In the genomic region with DNA sequence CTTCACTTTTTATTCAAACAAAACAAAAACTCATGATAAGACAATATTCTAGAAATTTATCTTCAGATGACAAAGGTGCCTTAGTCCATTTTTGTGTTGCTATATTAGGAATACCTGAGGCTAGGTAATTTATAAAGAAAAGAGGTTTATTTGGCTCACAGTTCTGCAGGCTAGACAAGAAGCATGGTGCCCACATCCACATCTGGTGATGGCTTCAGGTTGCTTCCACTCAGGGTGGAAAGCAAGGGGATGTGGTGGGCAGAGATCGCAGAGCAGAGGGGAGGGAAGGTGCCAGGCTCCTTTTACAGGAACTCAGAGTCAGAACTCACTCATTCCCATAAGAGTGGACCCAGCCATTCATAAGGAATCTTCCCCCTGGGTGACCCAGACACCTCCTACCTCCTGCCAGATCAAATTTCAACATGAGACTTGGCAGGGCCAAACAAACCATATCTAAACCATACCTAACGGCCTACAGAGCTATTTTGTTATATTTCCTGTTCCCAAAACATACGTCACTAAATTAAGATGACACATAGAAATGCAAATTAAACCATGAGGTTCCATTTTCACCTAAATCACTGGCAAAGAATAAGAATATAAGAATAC, we compare ENCODE assay signal across 23 cellular contexts.
DNase-seq lines count a peak whose midpoint lies in the region; ATAC-seq and TF ChIP-seq lines count a peak whose summit lies in the region.
"Had no signal": no experiment of that assay in that cellular context is flagged by ENCODE, and none has a peak within 500 bp of the region (broad histone marks: within the 10 kb centered on the region; RNA-seq: fewer than 3 reads in every experiment).

No MANE protein-coding gene starts in this region.

- intact Hi-C loops in posterior cingulate gyrus (cut with DNase I): no loop called here

- H3K9ac ChIP-seq in iPS-20b (ENCODE audit: low read depth, low read length) (no peak overlapping the region), MM.1S (ENCODE audit: low read length) (no peak overlapping the region)

- no peaks in the 10 kb centered on the region for H3K9me2 ChIP-seq in MM.1S (replicated peaks; ENCODE audit: insufficient read depth, low read length)

- no peak overlapping the region for H3K4me2 ChIP-seq in MM.1S (ENCODE audit: low read depth, low read length)
- H3K4me2 ChIP-seq: smooth muscle cell had no signal

- peaks cover 97% of the 10 kb centered on the region for H3K79me2 ChIP-seq in MM.1S (ENCODE audit: low read length)

- ATAC-seq in GM18519 (IDR thresholded peaks at IDR 0.05; ENCODE audit: low FRiP score, unreplicated experiment) (no peak), GM21360 (IDR thresholded peaks at IDR 0.05; ENCODE audit: unreplicated experiment) (no peak)
- ATAC-seq: activated CD8-positive, alpha-beta T cell treated with anti-CD3 and anti-CD28 coated beads for 36 hours; activated naive CD4-positive, alpha-beta T cell treated with anti-CD3 and anti-CD28 coated beads, Interleukin-2, amount 50 U/mL, for 72 hours; lower lobe of right lung had no signal

- no peaks in the 10 kb centered on the region for H3K9me3 ChIP-seq in iPS-20b (ENCODE audit: insufficient read depth, low read depth, low read length)
- H3K9me3 ChIP-seq in MM.1S (replicated peaks; ENCODE audit: insufficient read depth, low read length): no peaks in the 10 kb centered on the region
- H3K9me3 ChIP-seq: lower lobe of right lung, ovary, tibial nerve had no signal

- H3F3A ChIP-seq in MM.1S (ENCODE audit: insufficient read depth, low read length): no peaks in the 10 kb centered on the region

- H3K4me1 ChIP-seq in iPS-20b (ENCODE audit: insufficient read depth, low read length): peaks cover 22% of the 10 kb centered on the region; the same call in 1 of the 2 replicates
- H3K4me1 ChIP-seq in MM.1S (ENCODE audit: low read length): no peaks in the 10 kb centered on the region

- H3K4me3 ChIP-seq in brain microvascular endothelial cell (ENCODE audit: low read depth, low read length): no peak overlapping the region
- 0 out of 2 replicates have a peak overlapping the region, but pooled peaks have one; percentile 6 for H3K4me3 ChIP-seq in iPS-20b (ENCODE audit: low read length)
- no peak overlapping the region for H3K4me3 ChIP-seq in MM.1S (ENCODE audit: low read length)
- H3K4me3 ChIP-seq: lower lobe of right lung, ovary, SJCRH30, smooth muscle cell, tibial nerve had no signal

- no peak overlapping the region for H3K27ac ChIP-seq in brain microvascular endothelial cell
- H3K27ac ChIP-seq in iPS-20b (ENCODE audit: low read length): no peak overlapping the region
- H3K27ac ChIP-seq in MM.1S (ENCODE audit: low read length): no peak overlapping the region
- H3K27ac ChIP-seq: lower lobe of right lung, ovary, SJCRH30, tibial nerve had no signal

- H3K27me3 ChIP-seq in brain microvascular endothelial cell (replicated peaks) (no peaks in the 10 kb centered on the region), iPS-20b (ENCODE audit: insufficient read depth, low read length) (no peaks in the 10 kb centered on the region), MM.1S (replicated peaks; ENCODE audit: insufficient read depth, low read length) (no peaks in the 10 kb centered on the region)
- H3K27me3 ChIP-seq: ovary, SJCRH30, tibial nerve had no signal

- TF ChIP-seq CTCF in brain microvascular endothelial cell (IDR thresholded peaks at IDR 0.05; ENCODE audit: low read depth, low read length, missing control alignments) (no peak), MM.1S (IDR thresholded peaks at IDR 0.05; ENCODE audit: low read length) (no peak)

- in situ Hi-C loops in brain microvascular endothelial cell (cut with HindIII; ENCODE audit: low pct_ligation_motif_present, low sequenced_read_pairs): no loop called here

- peaks cover 1% of the 10 kb centered on the region; the same call in 1 of the 2 replicates for H4K20me1 ChIP-seq in MM.1S (ENCODE audit: insufficient read depth, low read length)

- H3K36me3 ChIP-seq in brain microvascular endothelial cell (replicated peaks) (no peaks in the 10 kb centered on the region), iPS-20b (ENCODE audit: insufficient read depth, low read depth, low read length) (no peaks in the 10 kb centered on the region), MM.1S (replicated peaks; ENCODE audit: insufficient read depth, low read length) (no peaks in the 10 kb centered on the region)
- H3K36me3 ChIP-seq: lower lobe of right lung, ovary had no signal

- no peak overlapping the region for H2AFZ ChIP-seq in MM.1S (ENCODE audit: low read length)

- DNase-seq in EH (ENCODE audit: low read depth): peak; percentile 30
- peak; percentile 30 for DNase-seq in NCI-H2029 treated with DMSO at 0.1 percent for 48 hours (lab: John Stamatoyannopoulos, UW)
- peak; percentile 28 for DNase-seq in brain microvascular endothelial cell
- no peak for DNase-seq in MM.1S
- no peak for DNase-seq in posterior cingulate gyrus
- DNase-seq: activated CD4-positive, CD25-positive, alpha-beta regulatory T cell treated with anti-CD3 and anti-CD28 coated beads, Interleukin-2, amount 50 U/mL, for 72 hours; activated CD8-positive, alpha-beta T cell treated with anti-CD3 and anti-CD28 coated beads for 36 hours; anterior cingulate cortex; cerebellar nuclear complex; DMS153; Karpas-422; lower lobe of right lung; NCI-H187; nephron progenitor cell; ovary; SJCRH30; stimulated activated CD4-positive, alpha-beta T cell treated with anti-CD3 and anti-CD28 coated beads, Interleukin-2, amount 100 ng/mL, for 24 hours had no signal

Comparison
In these comparisons a context has a peak if more than half of its experiments do, and no peak if none do; other contexts are left out.
1. DNase-seq: peak in EH (single experiment), NCI-H2029 treated with DMSO at 0.1 percent for 48 hours (single experiment) and brain microvascular endothelial cell (single experiment); none in MM.1S (single experiment) and posterior cingulate gyrus (0 of 10).